13 cellular contexts compared by ENCODE assay signal in genomic region chr7:92293887-92294616, GRCh38. TPM values are rescaled to one million over a fixed set of nuclear protein-coding genes. Genes with fewer than 3 reads are reported as not detected.
DNase-seq lines count a peak whose midpoint lies in the region; ATAC-seq and TF ChIP-seq lines count a peak whose summit lies in the region.
"Had no signal": no experiment of that assay in that cellular context is flagged by ENCODE, and none has a peak within 500 bp of the region (broad histone marks: within the 10 kb centered on the region; RNA-seq: fewer than 3 reads in every experiment).

No MANE protein-coding gene starts in this region.

- no peaks in the 10 kb centered on the region for H3K9me3 Mint-ChIP-seq in central memory CD8-positive, alpha-beta T cell
- H3K9me3 Mint-ChIP-seq: activated naive CD8-positive, alpha-beta T cell treated with anti-CD3 and anti-CD28 coated beads, Interleukin-2, amount 50 U/mL, for 24 hours had no signal

- DNase-seq in Right ventricle myocardium superior (no peak), left ventricle myocardium superior (no peak), lower lobe of right lung (no peak), upper lobe of left lung (no peak), COR-L47 (lab: John Stamatoyannopoulos, UW) (no peak), ureter (ENCODE audit: low spot score) (no peak)
- DNase-seq in central memory CD8-positive, alpha-beta T cell (ENCODE audit: low spot score in 2 of 2) = no peak
- no peak for DNase-seq in effector CD4-positive, alpha-beta T cell
- DNase-seq: activated naive CD8-positive, alpha-beta T cell treated with anti-CD3 and anti-CD28 coated beads, Interleukin-2, amount 50 U/mL, for 24 hours; EL; NCI-H2171; nucleus accumbens; stimulated activated CD4-positive, alpha-beta T cell treated with anti-CD3 and anti-CD28 coated beads, Interleukin-4, amount 100 ng/mL, for 1 hour had no signal

- TF ChIP-seq CTCF in lower lobe of right lung (IDR thresholded peaks at IDR 0.05) (no peak), upper lobe of left lung (IDR thresholded peaks at IDR 0.05) (no peak)

- H3K27ac ChIP-seq in lower lobe of right lung (peak overlapping the region; percentile 42), upper lobe of left lung (peak overlapping the region in 3 of 4 donors; percentile 9 to 45 (median 14))

- intact Hi-C loops in Right ventricle myocardium superior (cut with DNase I) (no loop called here), left ventricle myocardium superior (cut with micrococcal nuclease) (no loop called here), lower lobe of right lung (cut with DNase I) (no loop called here)

- H3K36me3 ChIP-seq in lower lobe of right lung = peaks cover 3% of the 10 kb centered on the region
- peaks cover 0 to 4% (median 0%) of the 10 kb centered on the region in 4 donors for H3K36me3 ChIP-seq in upper lobe of left lung

- H3K9me3 ChIP-seq in lower lobe of right lung (no peaks in the 10 kb centered on the region), upper lobe of left lung (no peaks in the 10 kb centered on the region)

- H3K36me3 Mint-ChIP-seq in central memory CD8-positive, alpha-beta T cell (ENCODE audit: insufficient read depth) = peaks cover 4% of the 10 kb centered on the region

- peak; percentile 41 for ATAC-seq in Right ventricle myocardium superior (ENCODE audit: poor library complexity)
- no peak for ATAC-seq in left ventricle myocardium superior
- ATAC-seq in central memory CD8-positive, alpha-beta T cell (replicated peaks; ENCODE audit: extremely low read depth, poor library complexity, severe bottlenecking) = no peak
- no peak for ATAC-seq in lower lobe of right lung
- no peak for ATAC-seq in upper lobe of left lung (ENCODE audit: low FRiP score in 2 of 2)
- ATAC-seq: activated naive CD8-positive, alpha-beta T cell treated with anti-CD3 and anti-CD28 coated beads, Interleukin-2, amount 50 U/mL, for 24 hours had no signal

- no peak for TF ChIP-seq POLR2A in upper lobe of left lung (IDR thresholded peaks at IDR 0.05)

- peak overlapping the region; percentile 31 for H3K27ac Mint-ChIP-seq in central memory CD8-positive, alpha-beta T cell (ENCODE audit: low read depth)
- H3K27ac Mint-ChIP-seq: activated naive CD8-positive, alpha-beta T cell treated with anti-CD3 and anti-CD28 coated beads, Interleukin-2, amount 50 U/mL, for 24 hours had no signal

- no peaks in the 10 kb centered on the region for H3K27me3 ChIP-seq in lower lobe of right lung (ENCODE audit: low read depth)
- no peaks in the 10 kb centered on the region for H3K27me3 ChIP-seq in upper lobe of left lung

- H3K4me3 ChIP-seq in lower lobe of right lung (peak overlapping the region; percentile 33), upper lobe of left lung (peak overlapping the region in 2 of 4 donors; percentile 19 to 36)

- TF ChIP-seq EP300 in upper lobe of left lung (IDR thresholded peaks at IDR 0.05) = no peak

- peaks cover 31% of the 10 kb centered on the region for H3K4me1 Mint-ChIP-seq in central memory CD8-positive, alpha-beta T cell

- H3K27me3 Mint-ChIP-seq in central memory CD8-positive, alpha-beta T cell = no peaks in the 10 kb centered on the region
- H3K27me3 Mint-ChIP-seq: activated naive CD8-positive, alpha-beta T cell treated with anti-CD3 and anti-CD28 coated beads, Interleukin-2, amount 50 U/mL, for 24 hours had no signal

- WGBS in upper lobe of left lung, 2 donors = 36 to 40% methylated on average over 2 of the region's 2 CpGs

- no peak overlapping the region for H3K4me3 Mint-ChIP-seq in central memory CD8-positive, alpha-beta T cell
- H3K4me3 Mint-ChIP-seq: activated naive CD8-positive, alpha-beta T cell treated with anti-CD3 and anti-CD28 coated beads, Interleukin-2, amount 50 U/mL, for 24 hours had no signal

- H3K4me1 ChIP-seq in lower lobe of right lung (peaks cover 20% of the 10 kb centered on the region), upper lobe of left lung (peaks cover 4 to 11% (median 7%) of the 10 kb centered on the region in 4 donors)

RNA-seq across cellular contexts. Expression of gene ANKIB1, which starts 48.3 kb away (rescaled TPM):
- total RNA-seq in Right ventricle myocardium superior = 37.3 TPM
- 39.3 TPM for total RNA-seq in left ventricle myocardium superior
- total RNA-seq in lower lobe of right lung = 48.0 TPM
- total RNA-seq in upper lobe of left lung = 10 to 100 TPM; 22.8 to 47.1 (median 40.9) TPM
- total RNA-seq in ureter = 78.0 TPM

RNA-seq across cellular contexts. Expression of gene KRIT1, which starts 48.3 kb away (rescaled TPM):
- total RNA-seq in Right ventricle myocardium superior = 26.4 TPM
- total RNA-seq in left ventricle myocardium superior = 23.9 TPM
- total RNA-seq in lower lobe of right lung = 49.0 TPM
- 100 to 1,000 TPM in 2 of 6 donors, 10 to 100 TPM in 4; 36.8 to 173 (median 56.2) TPM for total RNA-seq in upper lobe of left lung
- 49.4 TPM for total RNA-seq in ureter
